ENCODE assay signal across 2 cellular contexts in the genomic region with DNA sequence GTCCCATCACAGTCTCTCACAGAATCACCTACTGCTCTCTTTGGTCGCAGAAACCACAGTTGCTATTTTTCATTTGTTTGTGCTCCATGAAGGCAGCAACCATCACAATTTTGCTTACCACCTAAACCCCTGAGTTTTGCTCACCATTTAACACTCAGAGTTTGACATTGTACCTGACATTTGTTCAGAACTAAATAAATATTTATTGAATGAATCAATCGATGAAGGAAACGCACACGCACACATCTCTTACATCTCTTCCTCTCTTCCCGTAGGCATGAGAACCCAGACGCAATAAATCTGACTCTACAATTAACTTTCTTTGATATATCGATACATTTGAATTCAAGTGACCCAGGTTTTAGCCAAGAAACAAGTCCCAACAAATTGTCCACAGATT.
TF ChIP-seq lines count a peak whose summit lies in the region.

No MANE protein-coding gene starts in this region.

TF ChIP-seq in SK-N-SH, 30 proteins besides CTCF, POLR2A, EP300 and RAD21 (continued from another document):
- TF ChIP-seq, protein P1, sequence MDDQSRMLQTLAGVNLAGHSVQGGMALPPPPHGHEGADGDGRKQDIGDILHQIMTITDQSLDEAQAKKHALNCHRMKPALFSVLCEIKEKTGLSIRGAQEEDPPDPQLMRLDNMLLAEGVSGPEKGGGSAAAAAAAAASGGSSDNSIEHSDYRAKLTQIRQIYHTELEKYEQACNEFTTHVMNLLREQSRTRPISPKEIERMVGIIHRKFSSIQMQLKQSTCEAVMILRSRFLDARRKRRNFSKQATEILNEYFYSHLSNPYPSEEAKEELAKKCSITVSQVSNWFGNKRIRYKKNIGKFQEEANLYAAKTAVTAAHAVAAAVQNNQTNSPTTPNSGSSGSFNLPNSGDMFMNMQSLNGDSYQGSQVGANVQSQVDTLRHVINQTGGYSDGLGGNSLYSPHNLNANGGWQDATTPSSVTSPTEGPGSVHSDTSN (IDR thresholded peaks at IDR 0.05), result no peak
- TF ChIP-seq GATA2 (CRISPR knock-in tag; IDR thresholded peaks at IDR 0.05) (no peak), RCOR1 (IDR thresholded peaks at IDR 0.05; ENCODE audit: low read length) (no peak), ELF1 (IDR thresholded peaks at IDR 0.05) (no peak), MXI1 (IDR thresholded peaks at IDR 0.05; ENCODE audit: low read depth, low read length) (no peak), RXRA (IDR thresholded peaks at IDR 0.05; ENCODE audit: borderline replicate concordance, low read depth) (no peak), YY1 (IDR thresholded peaks at IDR 0.05; ENCODE audit: low read depth) (no peak), EZH2phosphoT487 (IDR thresholded peaks at IDR 0.05; ENCODE audit: borderline replicate concordance, low read depth) (no peak)
TF ChIP-seq in SK-N-SH: peak in this region for 0.

TF ChIP-seq in SK-N-SH treated with all-trans-retinoic acid at 6 μM for 48 hours, 23 proteins besides CTCF, POLR2A, EP300 and RAD21:
- TF ChIP-seq, protein P2, sequence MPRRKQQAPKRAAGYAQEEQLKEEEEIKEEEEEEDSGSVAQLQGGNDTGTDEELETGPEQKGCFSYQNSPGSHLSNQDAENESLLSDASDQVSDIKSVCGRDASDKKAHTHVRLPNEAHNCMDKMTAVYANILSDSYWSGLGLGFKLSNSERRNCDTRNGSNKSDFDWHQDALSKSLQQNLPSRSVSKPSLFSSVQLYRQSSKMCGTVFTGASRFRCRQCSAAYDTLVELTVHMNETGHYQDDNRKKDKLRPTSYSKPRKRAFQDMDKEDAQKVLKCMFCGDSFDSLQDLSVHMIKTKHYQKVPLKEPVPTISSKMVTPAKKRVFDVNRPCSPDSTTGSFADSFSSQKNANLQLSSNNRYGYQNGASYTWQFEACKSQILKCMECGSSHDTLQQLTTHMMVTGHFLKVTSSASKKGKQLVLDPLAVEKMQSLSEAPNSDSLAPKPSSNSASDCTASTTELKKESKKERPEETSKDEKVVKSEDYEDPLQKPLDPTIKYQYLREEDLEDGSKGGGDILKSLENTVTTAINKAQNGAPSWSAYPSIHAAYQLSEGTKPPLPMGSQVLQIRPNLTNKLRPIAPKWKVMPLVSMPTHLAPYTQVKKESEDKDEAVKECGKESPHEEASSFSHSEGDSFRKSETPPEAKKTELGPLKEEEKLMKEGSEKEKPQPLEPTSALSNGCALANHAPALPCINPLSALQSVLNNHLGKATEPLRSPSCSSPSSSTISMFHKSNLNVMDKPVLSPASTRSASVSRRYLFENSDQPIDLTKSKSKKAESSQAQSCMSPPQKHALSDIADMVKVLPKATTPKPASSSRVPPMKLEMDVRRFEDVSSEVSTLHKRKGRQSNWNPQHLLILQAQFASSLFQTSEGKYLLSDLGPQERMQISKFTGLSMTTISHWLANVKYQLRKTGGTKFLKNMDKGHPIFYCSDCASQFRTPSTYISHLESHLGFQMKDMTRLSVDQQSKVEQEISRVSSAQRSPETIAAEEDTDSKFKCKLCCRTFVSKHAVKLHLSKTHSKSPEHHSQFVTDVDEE (CRISPR knock-in tag; IDR thresholded peaks at IDR 0.05), result no peak
- no peak for TF ChIP-seq PPARA (CRISPR knock-in tag; IDR thresholded peaks at IDR 0.05; ENCODE audit: borderline replicate concordance)
- TF ChIP-seq OSR1 (CRISPR knock-in tag; IDR thresholded peaks at IDR 0.05), result no peak
- TF ChIP-seq ZNF8 (CRISPR knock-in tag; IDR thresholded peaks at IDR 0.05), result no peak
- TF ChIP-seq GLIS3 (CRISPR knock-in tag; IDR thresholded peaks at IDR 0.05), result no peak
- TF ChIP-seq CSDC2 (CRISPR knock-in tag; IDR thresholded peaks at IDR 0.05), result no peak
- no peak for TF ChIP-seq ZFP30 (CRISPR knock-in tag; IDR thresholded peaks at IDR 0.05)
- no peak for TF ChIP-seq BACH2 (CRISPR knock-in tag; IDR thresholded peaks at IDR 0.05; ENCODE audit: borderline replicate concordance)
- TF ChIP-seq, protein P3, sequence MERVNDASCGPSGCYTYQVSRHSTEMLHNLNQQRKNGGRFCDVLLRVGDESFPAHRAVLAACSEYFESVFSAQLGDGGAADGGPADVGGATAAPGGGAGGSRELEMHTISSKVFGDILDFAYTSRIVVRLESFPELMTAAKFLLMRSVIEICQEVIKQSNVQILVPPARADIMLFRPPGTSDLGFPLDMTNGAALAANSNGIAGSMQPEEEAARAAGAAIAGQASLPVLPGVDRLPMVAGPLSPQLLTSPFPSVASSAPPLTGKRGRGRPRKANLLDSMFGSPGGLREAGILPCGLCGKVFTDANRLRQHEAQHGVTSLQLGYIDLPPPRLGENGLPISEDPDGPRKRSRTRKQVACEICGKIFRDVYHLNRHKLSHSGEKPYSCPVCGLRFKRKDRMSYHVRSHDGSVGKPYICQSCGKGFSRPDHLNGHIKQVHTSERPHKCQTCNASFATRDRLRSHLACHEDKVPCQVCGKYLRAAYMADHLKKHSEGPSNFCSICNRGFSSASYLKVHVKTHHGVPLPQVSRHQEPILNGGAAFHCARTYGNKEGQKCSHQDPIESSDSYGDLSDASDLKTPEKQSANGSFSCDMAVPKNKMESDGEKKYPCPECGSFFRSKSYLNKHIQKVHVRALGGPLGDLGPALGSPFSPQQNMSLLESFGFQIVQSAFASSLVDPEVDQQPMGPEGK (CRISPR knock-in tag; IDR thresholded peaks at IDR 0.05; ENCODE audit: borderline replicate concordance), result no peak
- no peak for TF ChIP-seq SNAI2 (CRISPR knock-in tag; IDR thresholded peaks at IDR 0.05)
- no peak for TF ChIP-seq ZFP3 (CRISPR knock-in tag; IDR thresholded peaks at IDR 0.05)
- no peak for TF ChIP-seq RARB (CRISPR knock-in tag; IDR thresholded peaks at IDR 0.05)
- no peak for TF ChIP-seq TCF4 (CRISPR knock-in tag; IDR thresholded peaks at IDR 0.05; ENCODE audit: borderline replicate concordance)
- TF ChIP-seq, protein P4, sequence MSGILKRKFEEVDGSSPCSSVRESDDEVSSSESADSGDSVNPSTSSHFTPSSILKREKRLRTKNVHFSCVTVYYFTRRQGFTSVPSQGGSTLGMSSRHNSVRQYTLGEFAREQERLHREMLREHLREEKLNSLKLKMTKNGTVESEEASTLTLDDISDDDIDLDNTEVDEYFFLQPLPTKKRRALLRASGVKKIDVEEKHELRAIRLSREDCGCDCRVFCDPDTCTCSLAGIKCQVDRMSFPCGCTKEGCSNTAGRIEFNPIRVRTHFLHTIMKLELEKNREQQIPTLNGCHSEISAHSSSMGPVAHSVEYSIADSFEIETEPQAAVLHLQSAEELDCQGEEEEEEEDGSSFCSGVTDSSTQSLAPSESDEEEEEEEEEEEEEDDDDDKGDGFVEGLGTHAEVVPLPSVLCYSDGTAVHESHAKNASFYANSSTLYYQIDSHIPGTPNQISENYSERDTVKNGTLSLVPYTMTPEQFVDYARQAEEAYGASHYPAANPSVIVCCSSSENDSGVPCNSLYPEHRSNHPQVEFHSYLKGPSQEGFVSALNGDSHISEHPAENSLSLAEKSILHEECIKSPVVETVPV (CRISPR knock-in tag; IDR thresholded peaks at IDR 0.05), result no peak
- no peak for TF ChIP-seq ZC3H10 (CRISPR knock-in tag; IDR thresholded peaks at IDR 0.05)
